1 cellular context compared by ENCODE assay signal in genomic region chr7:82423446-82423845, GRCh38.
TF ChIP-seq lines count a peak whose summit lies in the region.

No MANE protein-coding gene starts in this region.

TF ChIP-seq in H1, 55 proteins besides CTCF, POLR2A, EP300 and RAD21 (continued from another document):
- TF ChIP-seq CBX8 (IDR thresholded peaks at IDR 0.05; ENCODE audit: borderline replicate concordance, low read depth, low read length) (no peak), SAP30 (IDR thresholded peaks at IDR 0.05; ENCODE audit: insufficient read depth, insufficient replicate concordance, low read length) (no peak), GTF2F1 (IDR thresholded peaks at IDR 0.05; ENCODE audit: borderline replicate concordance, low read depth, low read length) (no peak), BRCA1 (IDR thresholded peaks at IDR 0.05; ENCODE audit: low read depth, low read length) (no peak), SIN3A (conservative IDR thresholded peaks at IDR 0.05 in 1 of 2, IDR thresholded peaks at IDR 0.05 in 1 of 2; ENCODE audit: low read depth in 1 of 2, low read length in 2 of 2) (no peak), TBP (IDR thresholded peaks at IDR 0.05; ENCODE audit: low read depth, low read length) (no peak), RXRA (IDR thresholded peaks at IDR 0.05; ENCODE audit: insufficient read depth, low read depth, low read length) (no peak), BCL11A (IDR thresholded peaks at IDR 0.05; ENCODE audit: low read depth in 2 of 2, low read length in 2 of 2) (no peak), CBX5 (IDR thresholded peaks at IDR 0.05; ENCODE audit: low read depth, low read length) (no peak), JUND (IDR thresholded peaks at IDR 0.05; ENCODE audit: low read length) (no peak), TEAD4 (IDR thresholded peaks at IDR 0.05; ENCODE audit: low read depth, low read length) (no peak), SIRT6 (IDR thresholded peaks at IDR 0.05; ENCODE audit: low read length) (no peak), ASH2L (IDR thresholded peaks at IDR 0.05; ENCODE audit: low read length) (no peak)
- TF ChIP-seq, protein P1, sequence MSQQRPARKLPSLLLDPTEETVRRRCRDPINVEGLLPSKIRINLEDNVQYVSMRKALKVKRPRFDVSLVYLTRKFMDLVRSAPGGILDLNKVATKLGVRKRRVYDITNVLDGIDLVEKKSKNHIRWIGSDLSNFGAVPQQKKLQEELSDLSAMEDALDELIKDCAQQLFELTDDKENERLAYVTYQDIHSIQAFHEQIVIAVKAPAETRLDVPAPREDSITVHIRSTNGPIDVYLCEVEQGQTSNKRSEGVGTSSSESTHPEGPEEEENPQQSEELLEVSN (IDR thresholded peaks at IDR 0.05), result no peak
- TF ChIP-seq, protein P2, sequence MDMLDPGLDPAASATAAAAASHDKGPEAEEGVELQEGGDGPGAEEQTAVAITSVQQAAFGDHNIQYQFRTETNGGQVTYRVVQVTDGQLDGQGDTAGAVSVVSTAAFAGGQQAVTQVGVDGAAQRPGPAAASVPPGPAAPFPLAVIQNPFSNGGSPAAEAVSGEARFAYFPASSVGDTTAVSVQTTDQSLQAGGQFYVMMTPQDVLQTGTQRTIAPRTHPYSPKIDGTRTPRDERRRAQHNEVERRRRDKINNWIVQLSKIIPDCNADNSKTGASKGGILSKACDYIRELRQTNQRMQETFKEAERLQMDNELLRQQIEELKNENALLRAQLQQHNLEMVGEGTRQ (IDR thresholded peaks at IDR 0.05; ENCODE audit: low read length), result no peak
